Comparison of ENCODE assay signal across 8 cellular contexts in the genomic region with DNA sequence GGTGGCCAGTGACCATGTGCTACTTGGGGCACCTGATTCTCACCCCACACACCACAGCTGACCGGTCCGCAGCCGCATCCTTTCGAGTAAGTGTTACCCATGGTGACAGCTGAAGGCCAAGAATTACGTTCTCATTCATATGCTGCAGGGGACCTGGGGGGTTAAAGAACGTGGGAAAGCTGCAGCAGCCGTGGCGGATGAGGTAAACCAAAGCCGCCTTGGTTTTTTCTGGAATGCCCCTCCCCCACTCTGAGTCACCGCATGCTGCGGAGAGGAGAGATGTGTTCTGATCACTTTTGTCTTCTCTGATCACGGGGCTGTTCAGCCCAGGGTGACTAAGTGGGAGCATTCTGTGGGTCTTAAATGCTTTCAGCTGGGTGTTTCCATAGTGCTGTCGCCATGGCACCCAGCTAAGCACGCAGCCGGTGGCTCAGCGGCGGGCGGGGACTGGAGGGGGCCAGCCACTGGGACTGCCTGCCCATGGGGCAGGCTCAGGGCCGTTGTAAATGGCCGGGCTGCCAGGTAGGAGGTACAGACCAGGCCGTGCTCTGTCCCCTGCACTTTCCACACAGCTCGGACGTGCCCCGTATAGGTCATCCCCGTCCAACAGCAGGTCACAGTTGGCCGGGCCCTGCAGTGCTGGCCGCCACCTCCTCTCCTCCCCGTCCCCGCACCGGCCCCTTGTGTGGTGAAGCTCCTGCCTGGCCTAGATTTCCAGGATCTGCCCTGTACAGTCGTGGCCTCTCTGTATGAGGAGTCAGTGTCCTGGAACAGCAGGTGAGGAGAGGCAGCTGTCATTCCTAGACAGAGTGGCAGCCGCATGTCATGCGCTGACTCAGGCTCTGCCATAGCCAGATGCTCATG.
DNase-seq lines count a peak whose midpoint lies in the region; ATAC-seq and TF ChIP-seq lines count a peak whose summit lies in the region.

No MANE protein-coding gene starts in this region.

- DNase-seq in DMS153 (lab: John Stamatoyannopoulos, UW) (peak; percentile 85), NCI-H128 (lab: John Stamatoyannopoulos, UW; ENCODE audit: unreplicated experiment) (peak; percentile 87), ascending aorta (ENCODE audit: low spot score in 2 of 2) (peak; percentile 77 to 89), iPS DF 19.7 (ENCODE audit: low read depth, low spot score) (peak; percentile 61), gastrocnemius medialis (peak; percentile 77 to 80)
- peak; percentile 80 for DNase-seq in T-helper 2 cell treated with Interferon-gamma antibody and Interleukin-4, amounts not matched to agents 5 μg/mL and 100 μg/mL, for 36 hours (ENCODE audit: low spot score)

- H3K4me3 Mint-ChIP-seq in T-helper 2 cell treated with Interferon-gamma antibody and Interleukin-4, amounts not matched to agents 5 μg/mL and 100 μg/mL, for 36 hours: peak overlapping the region; percentile 24

- H3K9me3 ChIP-seq in ascending aorta (no peaks in the 10 kb centered on the region), gastrocnemius medialis (no peaks in the 10 kb centered on the region)

- H3K4me1 Mint-ChIP-seq in T-helper 2 cell treated with Interferon-gamma antibody and Interleukin-4, amounts not matched to agents 5 μg/mL and 100 μg/mL, for 36 hours (ENCODE audit: low read depth): peaks cover 10% of the 10 kb centered on the region

- intact Hi-C loops in ascending aorta (cut with DNase I): loop anchor here (10.0 kb wide), 1 partner anchor 680 kb away; the partner anchor contains the start of gene ENDOV
- intact Hi-C loops in gastrocnemius medialis (cut with DNase I; ENCODE audit: low total_unique reads): no loop called here

- H3K36me3 Mint-ChIP-seq in T-helper 2 cell treated with Interferon-gamma antibody and Interleukin-4, amounts not matched to agents 5 μg/mL and 100 μg/mL, for 36 hours (ENCODE audit: low read depth): no peaks in the 10 kb centered on the region

- H3K27ac ChIP-seq in ascending aorta (peak overlapping the region; percentile 12 to 37), gastrocnemius medialis (peak overlapping the region in 2 of 4 donors; percentile 49 to 65)

- H3K36me3 ChIP-seq in ascending aorta (no peaks in the 10 kb centered on the region), gastrocnemius medialis (no peaks in the 10 kb centered on the region)

- TF ChIP-seq POLR2A in gastrocnemius medialis (IDR thresholded peaks at IDR 0.05) (no peak), GM18505 (IDR thresholded peaks at IDR 0.05; ENCODE audit: borderline replicate concordance, extremely low read depth, insufficient read depth, insufficient read length) (no peak)

- peak overlapping the region in 1 of 2 donors; percentile 33 for H3K4me3 ChIP-seq in ascending aorta
- H3K4me3 ChIP-seq in gastrocnemius medialis: peak overlapping the region in 3 of 4 donors; percentile 5 to 7 (median 5)

- ATAC-seq in gastrocnemius medialis (peak; percentile 89 to 92), GM18505 (IDR thresholded peaks at IDR 0.05; ENCODE audit: unreplicated experiment) (no peak), GM18498 (IDR thresholded peaks at IDR 0.05; ENCODE audit: unreplicated experiment) (no peak)

- H3K4me1 ChIP-seq in ascending aorta (peaks cover 14 to 18% of the 10 kb centered on the region in 2 donors), gastrocnemius medialis (peaks cover 25 to 32% of the 10 kb centered on the region in 2 donors)

- in situ Hi-C loops in gastrocnemius medialis (cut with MboI; ENCODE audit: low sequenced_read_pairs in 4 of 4): loop anchor here in 2 of 4 donors (5.0 to 10.0 kb wide), 2 partner anchors 70 to 78 kb away; no protein-coding TSS in a partner anchor

- H3K27me3 ChIP-seq in ascending aorta (no peaks in the 10 kb centered on the region), gastrocnemius medialis (no peaks in the 10 kb centered on the region)

- peaks cover 2% of the 10 kb centered on the region for H3K27me3 Mint-ChIP-seq in T-helper 2 cell treated with Interferon-gamma antibody and Interleukin-4, amounts not matched to agents 5 μg/mL and 100 μg/mL, for 36 hours (ENCODE audit: low read depth)

- no peak overlapping the region for H3K27ac Mint-ChIP-seq in T-helper 2 cell treated with Interferon-gamma antibody and Interleukin-4, amounts not matched to agents 5 μg/mL and 100 μg/mL, for 36 hours

- no peak for TF ChIP-seq CTCF in ascending aorta (IDR thresholded peaks at IDR 0.05)
- no peak for TF ChIP-seq CTCF in gastrocnemius medialis (IDR thresholded peaks at IDR 0.05 in 4 of 5, conservative IDR thresholded peaks at IDR 0.05 in 1 of 5)

- no peaks in the 10 kb centered on the region for H3K9me3 Mint-ChIP-seq in T-helper 2 cell treated with Interferon-gamma antibody and Interleukin-4, amounts not matched to agents 5 μg/mL and 100 μg/mL, for 36 hours

Comparison
In these comparisons a context has a peak if more than half of its experiments do, and no peak if none do; other contexts are left out.
1. ATAC-seq: peak in gastrocnemius medialis (2 of 2); none in GM18505 (single experiment) and GM18498 (single experiment).
2. Peak in every context shown above with its lines, with median percentiles within 50 percentile points of each other: DNase-seq.